Comparison of ENCODE assay signal across 8 cellular contexts in genomic region chr7:79451580-79451979, GRCh38. TPM values are rescaled to one million over a fixed set of nuclear protein-coding genes. Genes with fewer than 3 reads are reported as not detected.
DNase-seq lines count a peak whose midpoint lies in the region; ATAC-seq, FAIRE-seq and TF ChIP-seq lines count a peak whose summit lies in the region.

No MANE protein-coding gene starts in this region.

- H3K27me3 ChIP-seq in HUES64 (ENCODE audit: insufficient read depth, low read length) (peaks cover 68% of the 10 kb centered on the region), stomach smooth muscle (ENCODE audit: control insufficient read depth in 1 of 2, insufficient read depth in 2 of 2, low read length in 2 of 2) (no peaks in the 10 kb centered on the region)

- H3K4me3 ChIP-seq in HUES64 (ENCODE audit: low read length) (peak overlapping the region; percentile 68), kidney (ENCODE audit: low read length in 2 of 2) (peak overlapping the region; percentile 93 to 97), stomach smooth muscle (ENCODE audit: low read length in 2 of 2) (peak overlapping the region; percentile 93)

- peaks cover 0 to 8% (median 0%) of the 10 kb centered on the region in 5 experiments for H3K9me3 Mint-ChIP-seq in brain

- H3K4me1 ChIP-seq in HUES64 (ENCODE audit: insufficient read depth, low read length): peaks cover 7% of the 10 kb centered on the region; the same call in 1 of the 2 replicates
- peaks cover 4 to 8% of the 10 kb centered on the region in 2 donors for H3K4me1 ChIP-seq in kidney (ENCODE audit: control insufficient read depth in 1 of 2, insufficient read depth in 1 of 2, low read depth in 1 of 2, low read length in 2 of 2)
- H3K4me1 ChIP-seq in stomach smooth muscle (ENCODE audit: control insufficient read depth, insufficient read depth, low read length): peaks cover 23% of the 10 kb centered on the region

- no peaks in the 10 kb centered on the region for H3K36me3 ChIP-seq in HUES64 (ENCODE audit: insufficient read depth, low read length)
- no peaks in the 10 kb centered on the region for H3K36me3 ChIP-seq in kidney (ENCODE audit: control insufficient read depth in 1 of 2, insufficient read depth in 2 of 2, low read length in 2 of 2)
- peaks cover 0 to 2% of the 10 kb centered on the region in 2 donors for H3K36me3 ChIP-seq in stomach smooth muscle (ENCODE audit: control insufficient read depth in 2 of 2, insufficient read depth in 2 of 2, low read length in 2 of 2)

- CTCF ChIA-PET in GM10248 (lab: Yijun Ruan, JAX): interaction anchor here (1.2 to 1.9 kb wide), 2 partner anchors 12 to 21 kb away, joined by 3 to 5 read pairs; no protein-coding TSS in a partner anchor

- no peak for FAIRE-seq in kidney (lab: Jason Lieb, UNC)

- H3K9me3 ChIP-seq in HUES64 (ENCODE audit: insufficient read depth, low read depth, low read length) (no peaks in the 10 kb centered on the region), kidney (ENCODE audit: control insufficient read depth in 1 of 2, low read length in 2 of 2) (no peaks in the 10 kb centered on the region), stomach smooth muscle (ENCODE audit: control insufficient read depth in 2 of 2, low read length in 2 of 2) (no peaks in the 10 kb centered on the region)

- H3K27ac ChIP-seq in HUES64 (ENCODE audit: low read depth, low read length) (no peak overlapping the region), kidney (ENCODE audit: low read depth in 2 of 2, low read length in 2 of 2) (peak overlapping the region; percentile 91 to 97), stomach smooth muscle (ENCODE audit: low read length) (peak overlapping the region; percentile 97)

- ATAC-seq in GM21447 (IDR thresholded peaks at IDR 0.05; ENCODE audit: unreplicated experiment): no peak

- H3K27me3 Mint-ChIP-seq in brain: peaks cover 4% of the 10 kb centered on the region

- peak overlapping the region; percentile 91 to 99 (median 97) for H3K27ac Mint-ChIP-seq in brain

- TF ChIP-seq CTCF in brain (conservative IDR thresholded peaks at IDR 0.05): no peak
- TF ChIP-seq CTCF in kidney (IDR thresholded peaks at IDR 0.05; ENCODE audit: borderline replicate concordance, extremely low read depth, insufficient read depth): no peak
- no peak for TF ChIP-seq CTCF in GM10248 (IDR thresholded peaks at IDR 0.05; ENCODE audit: control extremely low read depth, extremely low read depth, low read depth, missing control alignments)

- POLR2A ChIA-PET in GM10248 (lab: Yijun Ruan, JAX): no interaction called here

- H3K9ac ChIP-seq in HUES64 (ENCODE audit: low read depth, low read length): no peak overlapping the region
- peak overlapping the region in 1 of 2 donors; percentile 94 for H3K9ac ChIP-seq in kidney (ENCODE audit: low read length in 2 of 2)
- peak overlapping the region; percentile 94 to 96 for H3K9ac ChIP-seq in stomach smooth muscle (ENCODE audit: low read length in 2 of 2)

- intact Hi-C loops in kidney (cut with DNase I): no loop called here

- H3K4me1 Mint-ChIP-seq in brain: peaks cover 47% of the 10 kb centered on the region

- H3K4me3 Mint-ChIP-seq in brain: peak overlapping the region; percentile 96 to 99 (median 98)

- 76% methylated on average over 8 of the region's 8 CpGs for WGBS in HUES64

- DNase-seq in kidney: no peak
- no peak for DNase-seq in GM10248 (ENCODE audit: extremely low spot score)
- no peak for DNase-seq in activated CD4-positive, alpha-beta T cell treated with anti-CD3 and anti-CD28 coated beads for 4 hours
- DNase-seq in NCI-H1417 treated with DMSO at 0.1 percent for 48 hours (lab: John Stamatoyannopoulos, UW): no peak

- H3K36me3 Mint-ChIP-seq in brain: peaks cover 4% of the 10 kb centered on the region

RNA-seq across cellular contexts. Expression of gene MAGI2, which starts 1.9 kb away (rescaled TPM):
- 7.1 TPM for polyA plus RNA-seq in HUES64 (2013, experiment 1 of 2)
- 7.4 TPM for polyA plus RNA-seq in HUES64 (2013, experiment 2 of 2)
- polyA plus RNA-seq in brain (ENCODE audit: insufficient read depth, low read depth, low replicate concordance): 14.6 TPM
- 9.0 TPM for total RNA-seq in kidney
- polyA plus RNA-seq in kidney (ENCODE audit: insufficient read depth, low read depth, low replicate concordance): 4.4 TPM
